ENCODE assay signal across 11 cellular contexts in the genomic region with DNA sequence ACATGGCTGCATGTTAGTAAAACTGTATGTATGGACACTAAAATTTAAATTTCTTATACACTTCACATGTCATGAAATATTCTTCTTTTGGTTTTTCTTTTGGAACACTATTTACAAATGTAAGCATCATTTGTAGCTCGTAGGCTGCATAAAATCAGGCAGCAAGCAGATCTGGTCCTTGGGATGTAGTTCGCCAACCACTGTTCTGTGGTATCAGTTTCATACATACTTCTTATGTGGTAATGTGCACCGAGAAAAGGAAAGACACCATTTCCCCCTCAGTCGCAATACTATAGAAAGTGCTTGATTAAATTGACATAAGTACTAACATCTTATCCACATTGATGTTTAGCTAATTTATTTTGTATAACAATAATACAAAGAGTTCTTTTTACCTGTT.
"Had no signal": no experiment of that assay in that cellular context is flagged by ENCODE, and none has a peak within 500 bp of the region (broad histone marks: within the 10 kb centered on the region; RNA-seq: fewer than 3 reads in every experiment).

No MANE protein-coding gene starts in this region.

- H2AFZ ChIP-seq: GM23248, GM23338 had no signal

- H3K4me2 ChIP-seq: GM23338 had no signal

- H3K9ac ChIP-seq: GM23248 had no signal

- H3K4me3 ChIP-seq: GM23248, GM23338, HAP-1 had no signal

- DNase-seq: GM23248, GOT3, H7, H9, HCEC 1CT, HFFc6 had no signal

- H3K27ac ChIP-seq: GM23248 had no signal

- H3K36me3 ChIP-seq: HAP-1 had no signal

- ATAC-seq: GM23338, HCT116 had no signal

- H3K4me1 ChIP-seq: HAP-1 had no signal

- FAIRE-seq: H1, H54 had no signal

- H3K9me3 ChIP-seq: HAP-1 had no signal
